Comparison of ENCODE assay signal across 1 cellular context in the genomic region with DNA sequence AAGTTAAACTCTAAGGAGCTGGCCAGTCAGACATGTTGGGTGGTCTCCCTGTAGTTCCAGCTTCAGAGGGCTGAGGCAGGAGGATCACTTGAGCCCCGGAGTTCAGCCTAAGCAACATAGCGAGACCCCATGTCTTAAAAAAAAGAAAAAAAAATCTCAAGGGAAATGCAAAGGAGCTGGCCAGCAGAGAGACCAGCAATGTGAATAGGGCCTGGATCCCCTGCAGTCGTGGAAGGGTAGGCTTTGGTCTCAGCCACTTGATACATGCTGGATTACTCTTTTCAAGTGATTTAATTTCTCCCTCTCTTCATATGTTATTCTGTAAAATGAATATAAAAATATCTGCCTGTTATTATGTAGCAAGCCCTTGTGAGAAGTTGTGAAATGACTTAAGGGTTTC.
A peak's percentile ranks its signal among the peaks of the same experiment; 100 is the strongest.
TF ChIP-seq lines count a peak whose summit lies in the region.

No MANE protein-coding gene starts in this region.

TF ChIP-seq in HEK293, 187 proteins besides CTCF, POLR2A, EP300 and RAD21:
- 0 out of 2 replicates have a peak, but pooled peaks have one; percentile 35 for TF ChIP-seq REST (tag by site-specific recombination; IDR thresholded peaks at IDR 0.05)
- no peak for TF ChIP-seq HIC1 (tag by site-specific recombination; IDR thresholded peaks at IDR 0.05)
- TF ChIP-seq ZNF24 (tag by site-specific recombination; IDR thresholded peaks at IDR 0.05) = no peak
- TF ChIP-seq ZNF529 (tag by site-specific recombination; IDR thresholded peaks at IDR 0.05; ENCODE audit: insufficient replicate concordance) = no peak
